In the genomic region with DNA sequence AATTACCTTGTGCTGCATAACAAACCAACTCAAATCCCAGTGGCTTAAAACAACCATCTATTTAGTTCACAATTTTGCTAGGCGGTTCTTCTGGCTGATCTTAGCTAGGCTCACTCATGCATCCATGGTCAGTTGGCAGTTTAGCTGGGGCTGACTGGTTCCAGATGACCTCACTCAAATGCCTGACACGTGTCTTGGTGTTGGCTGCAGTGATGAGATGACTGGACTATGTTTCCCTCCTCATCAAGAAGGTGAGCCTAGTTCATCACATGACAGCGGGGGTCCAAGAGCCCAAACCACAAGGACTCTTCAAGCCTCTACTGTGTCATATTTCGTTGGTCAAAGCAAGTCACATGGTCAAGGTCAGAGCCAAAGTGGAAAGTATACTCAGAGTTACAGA, we compare ENCODE assay signal across 10 cellular contexts. TPM values are rescaled to one million over a fixed set of nuclear protein-coding genes. Genes with fewer than 3 reads are reported as not detected.
DNase-seq lines count a peak whose midpoint lies in the region; ATAC-seq, FAIRE-seq and TF ChIP-seq lines count a peak whose summit lies in the region.
"Had no signal": no experiment of that assay in that cellular context is flagged by ENCODE, and none has a peak within 500 bp of the region (broad histone marks: within the 10 kb centered on the region; RNA-seq: fewer than 3 reads in every experiment).

No MANE protein-coding gene starts in this region.

- WGBS in pancreas, 2 donors: 70 to 86% methylated on average over 4 of the region's 4 CpGs

- peak; percentile 50 for DNase-seq in EH (ENCODE audit: low read depth)
- DNase-seq in HT1080 (ENCODE audit: low read depth): peak; percentile 87
- DNase-seq in fibroblast of lung (ENCODE audit: low read depth in 2 of 2): peak; percentile 25 to 65
- DNase-seq in pancreas: no peak
- no peak for DNase-seq in stimulated activated naive CD4-positive, alpha-beta T cell (lab: John Stamatoyannopoulos, UW)
- DNase-seq in stimulated activated CD4-positive, alpha-beta T cell treated with anti-CD3 and anti-CD28 coated beads, Interleukin-4, amount 100 ng/mL, for 1 hour: no peak
- DNase-seq: activated CD8-positive, alpha-beta memory T cell treated with anti-CD3 and anti-CD28 coated beads, Interleukin-2, amount 50 U/mL, for 4 hours; effector memory CD4-positive, alpha-beta T cell had no signal

- no peak overlapping the region for H3K9ac ChIP-seq in fibroblast of lung (ENCODE audit: insufficient read depth, low read length)

- H3K36me3 ChIP-seq in fibroblast of lung (ENCODE audit: control insufficient read depth, insufficient read depth, low read length): no peaks in the 10 kb centered on the region
- no peaks in the 10 kb centered on the region for H3K36me3 ChIP-seq in pancreas

- H3K4me1 ChIP-seq in fibroblast of lung (ENCODE audit: control insufficient read depth, extremely low read depth, insufficient read depth, low read length) (no peaks in the 10 kb centered on the region), pancreas (peaks cover 6 to 11% (median 9%) of the 10 kb centered on the region in 3 donors)

- no peak overlapping the region for H3K4me2 ChIP-seq in fibroblast of lung (ENCODE audit: extremely low read depth, insufficient read depth, low read length)

- H2AFZ ChIP-seq in fibroblast of lung (ENCODE audit: low read length): peak overlapping the region; percentile 9

- ATAC-seq in GM21786 (IDR thresholded peaks at IDR 0.05; ENCODE audit: unreplicated experiment) (peak; percentile 65), HG03457 (IDR thresholded peaks at IDR 0.05; ENCODE audit: unreplicated experiment) (no peak), pancreas (no peak)

- no peak overlapping the region for H3K27ac ChIP-seq in fibroblast of lung (ENCODE audit: insufficient read depth, low read length)
- no peak overlapping the region for H3K27ac ChIP-seq in pancreas

- H3K9me3 ChIP-seq in fibroblast of lung (ENCODE audit: control insufficient read depth, insufficient read depth, low read depth, low read length): no peaks in the 10 kb centered on the region
- H3K9me3 ChIP-seq in pancreas: no peaks in the 10 kb centered on the region

- intact Hi-C loops in pancreas (cut with DNase I): no loop called here

- no peaks in the 10 kb centered on the region for H3K27me3 ChIP-seq in fibroblast of lung (ENCODE audit: control insufficient read depth, insufficient read depth, low read length)
- H3K27me3 ChIP-seq in pancreas: no peaks in the 10 kb centered on the region

- TF ChIP-seq CTCF in fibroblast of lung (conservative IDR thresholded peaks at IDR 0.05 in 1 of 2, IDR thresholded peaks at IDR 0.05 in 1 of 2; ENCODE audit: low read depth in 1 of 2, low read length in 2 of 2) (no peak), pancreas (IDR thresholded peaks at IDR 0.05) (no peak)

- H4K20me1 ChIP-seq in fibroblast of lung (ENCODE audit: control insufficient read depth, extremely low read depth, insufficient read depth, low read length): no peaks in the 10 kb centered on the region

- H3K79me2 ChIP-seq in fibroblast of lung (ENCODE audit: control insufficient read depth, insufficient read depth, low read length): no peaks in the 10 kb centered on the region

- H3K4me3 ChIP-seq in fibroblast of lung (replicated peaks in 1 of 4; ENCODE audit: control extremely low read depth in 1 of 4, insufficient read depth in 1 of 4, low read depth in 3 of 4, low read length in 4 of 4) (no peak overlapping the region), pancreas (no peak overlapping the region)

- FAIRE-seq in pancreas (lab: Jason Lieb, UNC): no peak

RNA-seq across cellular contexts. Expression of a gene that starts 42.7 kb away (rescaled TPM):
- total RNA-seq in HT1080 (2014; rRNA removed; shearing (Covaris generic)): 293 and 373 TPM in 2 replicates
- polyA plus RNA-seq in HT1080 (2015; cell fraction: cytosol; rRNA removed): 239 and 281 TPM in 2 replicates
- polyA plus RNA-seq in HT1080 (2015; cell fraction: nucleus; rRNA removed): 318 and 355 TPM in 2 replicates
- 120 and 177 TPM in 2 replicates for total RNA-seq in fibroblast of lung
- 450 and 479 TPM in 2 replicates for polyA plus RNA-seq in fibroblast of lung
- 337 and 355 TPM in 2 replicates for polyA plus RNA-seq in fibroblast of lung (2012)
- 112 and 139 TPM in 2 replicates for polyA minus RNA-seq in fibroblast of lung (ENCODE audit: low replicate concordance)
- total RNA-seq in pancreas: 100 to 1,000 TPM in 1 of 6 donors, 10 to 100 TPM in 5; 44.5 to 112 (median 72.7) TPM
- polyA plus RNA-seq in pancreas: 10 to 100 TPM; 10.3 to 27.3 TPM

Comparison
In these comparisons a context has a peak if more than half of its experiments do, and no peak if none do; other contexts are left out.
1. DNase-seq: peak in EH (single experiment), HT1080 (single experiment) and fibroblast of lung (2 of 2); none in pancreas (0 of 6), stimulated activated naive CD4-positive, alpha-beta T cell (0 of 6) and stimulated activated CD4-positive, alpha-beta T cell treated with anti-CD3 and anti-CD28 coated beads, Interleukin-4, amount 100 ng/mL, for 1 hour (single experiment).